Comparison of ENCODE assay signal across 13 cellular contexts in the genomic region with DNA sequence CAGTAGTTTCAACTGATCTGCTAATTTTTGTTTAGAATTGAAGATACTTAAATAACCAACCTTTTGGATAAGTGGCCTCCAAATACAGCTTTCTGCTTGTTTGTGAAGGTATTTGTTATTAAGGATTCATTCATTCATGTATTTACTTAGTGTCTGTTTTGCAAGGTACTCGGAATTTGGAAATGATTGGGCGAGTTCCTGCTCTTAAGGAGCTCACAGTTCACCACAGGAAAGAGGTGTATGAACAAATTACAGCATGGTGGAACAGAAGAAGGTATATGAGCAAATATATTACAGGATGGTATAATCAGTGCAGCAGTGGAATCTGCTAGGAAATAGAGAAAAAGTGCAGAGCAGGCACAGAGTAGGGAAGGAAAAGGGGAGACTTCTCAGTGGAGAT.
"Had no signal": no experiment of that assay in that cellular context is flagged by ENCODE, and none has a peak within 500 bp of the region (broad histone marks: within the 10 kb centered on the region; RNA-seq: fewer than 3 reads in every experiment).

No MANE protein-coding gene starts in this region.

- H3K27me3 ChIP-seq: brain microvascular endothelial cell, gastrocnemius medialis, thyroid gland, vagina had no signal

- H3K27me3 Mint-ChIP-seq: activated T-helper 17 cell treated with anti-CD3 and anti-CD28 coated beads, Interleukin-2, amount 50 U/mL, for 72 hours; stimulated activated memory B cell treated with anti-CD40 and anti-IgM and Interleukin-4, amounts not matched to agents 10 μg/mL and 1 μg/mL and 100 μg/mL, for 72 hours had no signal

- H3K9me3 Mint-ChIP-seq: activated T-helper 17 cell treated with anti-CD3 and anti-CD28 coated beads, Interleukin-2, amount 50 U/mL, for 72 hours; stimulated activated memory B cell treated with anti-CD40 and anti-IgM and Interleukin-4, amounts not matched to agents 10 μg/mL and 1 μg/mL and 100 μg/mL, for 72 hours had no signal

- FAIRE-seq: TTC549 had no signal

- H3K4me3 ChIP-seq: gastrocnemius medialis, thyroid gland, vagina had no signal

- H3K4me3 Mint-ChIP-seq: activated T-helper 17 cell treated with anti-CD3 and anti-CD28 coated beads, Interleukin-2, amount 50 U/mL, for 72 hours; stimulated activated memory B cell treated with anti-CD40 and anti-IgM and Interleukin-4, amounts not matched to agents 10 μg/mL and 1 μg/mL and 100 μg/mL, for 72 hours had no signal

- H3K27ac Mint-ChIP-seq: activated T-helper 17 cell treated with anti-CD3 and anti-CD28 coated beads, Interleukin-2, amount 50 U/mL, for 72 hours; stimulated activated memory B cell treated with anti-CD40 and anti-IgM and Interleukin-4, amounts not matched to agents 10 μg/mL and 1 μg/mL and 100 μg/mL, for 72 hours had no signal

- H3K9me3 ChIP-seq: gastrocnemius medialis, thyroid gland, vagina had no signal

- H3K36me3 Mint-ChIP-seq: stimulated activated memory B cell treated with anti-CD40 and anti-IgM and Interleukin-4, amounts not matched to agents 10 μg/mL and 1 μg/mL and 100 μg/mL, for 72 hours had no signal

- H3K36me3 ChIP-seq: gastrocnemius medialis, thyroid gland, vagina had no signal

- H3K27ac ChIP-seq: brain microvascular endothelial cell, thyroid gland, vagina had no signal

- ATAC-seq: activated T-helper 17 cell treated with anti-CD3 and anti-CD28 coated beads, Interleukin-2, amount 50 U/mL, for 72 hours; gastrocnemius medialis; stimulated activated memory B cell treated with anti-CD40 and anti-IgM and Interleukin-4, amounts not matched to agents 10 μg/mL and 1 μg/mL and 100 μg/mL, for 72 hours had no signal

- DNase-seq: activated CD4-positive, CD25-positive, alpha-beta regulatory T cell treated with anti-CD3 and anti-CD28 coated beads, Interleukin-2, amount 50 U/mL, for 72 hours; activated naive CD4-positive, alpha-beta T cell treated with Interleukin-2 at 50 U/mL for 16 hours; anterior cingulate cortex; brain microvascular endothelial cell; dermis blood vessel endothelial cell; gastrocnemius medialis; mesendoderm; SW 1271; thyroid gland had no signal
